ENCODE assay signal across 17 cellular contexts in the genomic region with DNA sequence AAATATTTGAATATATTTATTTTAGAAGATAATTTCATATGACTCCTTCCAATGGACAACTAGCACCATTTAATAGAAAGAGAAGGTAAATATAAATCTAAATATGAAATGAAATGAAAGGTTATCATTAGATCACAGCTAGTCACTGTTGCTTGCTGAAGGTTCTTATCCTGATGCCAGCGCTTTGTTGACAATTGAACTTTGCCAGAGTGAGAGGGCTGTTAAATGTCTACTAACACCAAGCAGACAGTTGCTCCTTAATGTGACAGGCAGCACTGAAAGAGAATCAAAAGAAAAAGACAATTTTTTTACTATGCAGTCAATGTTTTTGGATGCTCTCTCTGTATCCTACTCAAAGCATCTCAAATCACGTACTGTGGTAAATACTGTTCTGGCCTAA.
DNase-seq lines count a peak whose midpoint lies in the region; ATAC-seq and TF ChIP-seq lines count a peak whose summit lies in the region.
"Had no signal": no experiment of that assay in that cellular context is flagged by ENCODE, and none has a peak within 500 bp of the region (broad histone marks: within the 10 kb centered on the region; RNA-seq: fewer than 3 reads in every experiment).

No MANE protein-coding gene starts in this region.

- intact Hi-C loops in Right ventricle myocardium superior (cut with DNase I): no loop called here
- intact Hi-C loops in cardiac septum (cut with DNase I): no loop called here
- intact Hi-C loops in heart left ventricle (cut with DNase I): no loop called here
- intact Hi-C loops in left ventricle myocardium superior (cut with micrococcal nuclease): no loop called here

- DNase-seq in Right ventricle myocardium superior (no peak), cardiac septum (ENCODE audit: low spot score) (no peak), SK-N-DZ (ENCODE audit: low spot score) (peak; percentile 78), heart left ventricle (no peak), left ventricle myocardium superior (no peak), hippocampal formation (lab: John Stamatoyannopoulos, UW) (no peak), germinal center (ENCODE audit: low spot score) (no peak)
- DNase-seq: C1 segment of cervical spinal cord; Calu3; CD4-positive, alpha-beta memory T cell; COR-L47; DMS53; DMS79 treated with DMSO at 0.1 percent for 48 hours; GF-D8; GM23248; H7; HCEC 1CT had no signal

- TF ChIP-seq POLR2A in heart left ventricle (IDR thresholded peaks at IDR 0.05): no peak

- H3K9me3 ChIP-seq in heart left ventricle: no peaks in the 10 kb centered on the region

- WGBS in heart left ventricle, 4 donors: 53 to 78% (median 59%) methylated on average over 2 of the region's 2 CpGs

- H3K4me3 ChIP-seq in heart left ventricle: no peak overlapping the region
- H3K4me3 ChIP-seq: GM23248 had no signal

- no peaks in the 10 kb centered on the region for H3K36me3 ChIP-seq in heart left ventricle

- no peak for TF ChIP-seq CTCF in heart left ventricle (IDR thresholded peaks at IDR 0.05)

- H3K27ac ChIP-seq in heart left ventricle: no peak overlapping the region
- H3K27ac ChIP-seq: GM23248 had no signal

- H3K27me3 ChIP-seq in heart left ventricle: peaks cover 0 to 2% (median 0%) of the 10 kb centered on the region in 9 donors

- ATAC-seq in Right ventricle myocardium superior (ENCODE audit: poor library complexity): peak; percentile 82
- ATAC-seq in heart left ventricle: peak; percentile 68 to 82 (median 76)
- ATAC-seq in left ventricle myocardium superior: peak; percentile 70

- peaks cover 0 to 6% (median 0%) of the 10 kb centered on the region in 12 donors for H3K4me1 ChIP-seq in heart left ventricle
